Comparison of ENCODE assay signal across 1 cellular context in genomic region chr20:45100563-45101245, GRCh38.
TF ChIP-seq lines count a peak whose summit lies in the region.

TSS of gene KCNS1 (minus strand) at chr20:45101127. CDS start at chr20:45099236, 1,891 bp downstream.

TF ChIP-seq in K562, 482 proteins besides CTCF, POLR2A, EP300 and RAD21 (continued from another document):
- TF ChIP-seq NFATC3 (IDR thresholded peaks at IDR 0.05): no peak
- no peak for TF ChIP-seq TGIF2 (CRISPR knock-in tag; IDR thresholded peaks at IDR 0.05)
- TF ChIP-seq TFE3 (CRISPR knock-in tag; IDR thresholded peaks at IDR 0.05): no peak
- TF ChIP-seq SNIP1 (IDR thresholded peaks at IDR 0.05; ENCODE audit: low read depth): no peak
- TF ChIP-seq UBTF (IDR thresholded peaks at IDR 0.05; ENCODE audit: borderline replicate concordance in 1 of 2, low read depth in 2 of 2, low read length in 2 of 2): peak; percentile 68 to 73; a peak in 1 of 4 replicates
TF ChIP-seq in K562: peak in this region for 2.
